Comparison of ENCODE assay signal across 1 cellular context in the genomic region with DNA sequence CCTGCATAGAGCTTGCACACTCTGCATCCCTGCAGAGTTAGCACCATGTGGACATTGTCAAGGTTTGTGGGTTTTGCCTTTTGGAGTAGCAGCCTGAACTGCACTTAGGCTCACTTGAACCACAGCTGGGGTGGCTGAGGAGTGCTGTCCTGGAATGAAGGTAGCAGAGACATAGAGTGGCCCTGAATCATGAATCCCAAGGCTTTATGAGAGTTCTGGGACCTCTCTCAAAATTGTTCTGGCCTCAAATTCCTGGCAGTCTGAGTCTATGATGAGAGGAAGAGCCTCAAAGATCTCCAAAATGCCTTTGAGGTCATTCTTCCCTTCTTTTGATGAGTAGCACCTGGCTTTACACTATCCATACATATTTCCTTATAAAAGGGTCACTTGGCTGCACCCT.
TF ChIP-seq lines count a peak whose summit lies in the region.

No MANE protein-coding gene starts in this region.

TF ChIP-seq in SK-N-SH, 30 proteins besides CTCF, POLR2A, EP300 and RAD21 (continued from another document):
- TF ChIP-seq, protein P1, sequence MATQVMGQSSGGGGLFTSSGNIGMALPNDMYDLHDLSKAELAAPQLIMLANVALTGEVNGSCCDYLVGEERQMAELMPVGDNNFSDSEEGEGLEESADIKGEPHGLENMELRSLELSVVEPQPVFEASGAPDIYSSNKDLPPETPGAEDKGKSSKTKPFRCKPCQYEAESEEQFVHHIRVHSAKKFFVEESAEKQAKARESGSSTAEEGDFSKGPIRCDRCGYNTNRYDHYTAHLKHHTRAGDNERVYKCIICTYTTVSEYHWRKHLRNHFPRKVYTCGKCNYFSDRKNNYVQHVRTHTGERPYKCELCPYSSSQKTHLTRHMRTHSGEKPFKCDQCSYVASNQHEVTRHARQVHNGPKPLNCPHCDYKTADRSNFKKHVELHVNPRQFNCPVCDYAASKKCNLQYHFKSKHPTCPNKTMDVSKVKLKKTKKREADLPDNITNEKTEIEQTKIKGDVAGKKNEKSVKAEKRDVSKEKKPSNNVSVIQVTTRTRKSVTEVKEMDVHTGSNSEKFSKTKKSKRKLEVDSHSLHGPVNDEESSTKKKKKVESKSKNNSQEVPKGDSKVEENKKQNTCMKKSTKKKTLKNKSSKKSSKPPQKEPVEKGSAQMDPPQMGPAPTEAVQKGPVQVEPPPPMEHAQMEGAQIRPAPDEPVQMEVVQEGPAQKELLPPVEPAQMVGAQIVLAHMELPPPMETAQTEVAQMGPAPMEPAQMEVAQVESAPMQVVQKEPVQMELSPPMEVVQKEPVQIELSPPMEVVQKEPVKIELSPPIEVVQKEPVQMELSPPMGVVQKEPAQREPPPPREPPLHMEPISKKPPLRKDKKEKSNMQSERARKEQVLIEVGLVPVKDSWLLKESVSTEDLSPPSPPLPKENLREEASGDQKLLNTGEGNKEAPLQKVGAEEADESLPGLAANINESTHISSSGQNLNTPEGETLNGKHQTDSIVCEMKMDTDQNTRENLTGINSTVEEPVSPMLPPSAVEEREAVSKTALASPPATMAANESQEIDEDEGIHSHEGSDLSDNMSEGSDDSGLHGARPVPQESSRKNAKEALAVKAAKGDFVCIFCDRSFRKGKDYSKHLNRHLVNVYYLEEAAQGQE (IDR thresholded peaks at IDR 0.05; ENCODE audit: low read depth, low read length), result no peak
- no peak for TF ChIP-seq GATA2 (CRISPR knock-in tag; IDR thresholded peaks at IDR 0.05)
